17 cellular contexts compared by ENCODE assay signal in genomic region chr2:188132385-188132784, GRCh38.
DNase-seq lines count a peak whose midpoint lies in the region; ATAC-seq and TF ChIP-seq lines count a peak whose summit lies in the region.
"Had no signal": no experiment of that assay in that cellular context is flagged by ENCODE, and none has a peak within 500 bp of the region (broad histone marks: within the 10 kb centered on the region; RNA-seq: fewer than 3 reads in every experiment).

No MANE protein-coding gene starts in this region.

- ATAC-seq in heart right ventricle (peak; percentile 61 to 94 (median 76)), T-cell (replicated peaks in 1 of 4) (no peak), GM19455 (IDR thresholded peaks at IDR 0.05; ENCODE audit: unreplicated experiment) (no peak), esophagus mucosa (no peak)
- ATAC-seq: activated CD8-positive, alpha-beta T cell treated with anti-CD3 and anti-CD28 coated beads, Interleukin-2, amount 10 ng/mL, durations not matched to agents 7 days and 5 days had no signal

- H3K4me3 Mint-ChIP-seq in T-cell, result no peak overlapping the region
- H3K4me3 Mint-ChIP-seq: activated CD8-positive, alpha-beta T cell treated with anti-CD3 and anti-CD28 coated beads, Interleukin-2, amount 10 ng/mL, durations not matched to agents 7 days and 5 days had no signal

- 16 to 24% methylated on average over 5 of the region's 5 CpGs for WGBS in heart right ventricle, 2 donors

- H3K9me3 ChIP-seq in heart right ventricle, result no peaks in the 10 kb centered on the region
- H3K9me3 ChIP-seq: tibial artery had no signal

- intact Hi-C loops in heart right ventricle (cut with DNase I) (no loop called here), posterior cingulate gyrus (cut with DNase I) (no loop called here)

- no peak overlapping the region for H3K27ac ChIP-seq in heart right ventricle
- H3K27ac ChIP-seq: HL-60, tibial artery had no signal

- peaks cover 0 to 17% (median 0%) of the 10 kb centered on the region in 9 donors for H3K4me1 ChIP-seq in heart right ventricle
- H3K4me1 ChIP-seq: tibial artery had no signal

- peaks cover 0 to 8% (median 3%) of the 10 kb centered on the region in 3 donors for H3K9me3 Mint-ChIP-seq in T-cell

- no peaks in the 10 kb centered on the region for H3K27me3 ChIP-seq in heart right ventricle
- H3K27me3 ChIP-seq: tibial artery had no signal

- DNase-seq in LNCaP clone FGC (ENCODE audit: low read depth) (peak; percentile 28), SHP77 treated with DMSO at 0.1 percent for 48 hours (lab: John Stamatoyannopoulos, UW) (peak; percentile 90), heart right ventricle (peak; percentile 20 to 47), posterior cingulate gyrus (peak in 7 of 10 donors; percentile 15 to 88 (median 41)), T-cell (no peak), RPMI8226 (no peak)
- DNase-seq: activated CD8-positive, alpha-beta T cell treated with anti-CD3 and anti-CD28 coated beads, Interleukin-2, amount 10 ng/mL, durations not matched to agents 7 days and 5 days; activated effector memory CD4-positive, alpha-beta T cell treated with Interleukin-2 at 50 U/mL for 16 hours; DMS53; effector CD8-positive, alpha-beta T cell; foreskin melanocyte; Kasumi-1; stimulated activated CD4-positive, alpha-beta T cell treated with anti-CD3 and anti-CD28 coated beads, Interleukin-2, amount 100 ng/mL, for 24 hours; tibial artery had no signal

- H3K4me1 Mint-ChIP-seq in T-cell, result no peaks in the 10 kb centered on the region

- TF ChIP-seq CTCF in LNCaP clone FGC (IDR thresholded peaks at IDR 0.05; ENCODE audit: control insufficient read depth, extremely low read depth, insufficient read depth) (no peak), heart right ventricle (IDR thresholded peaks at IDR 0.05) (no peak)

- POLR2A ChIA-PET in T-cell (lab: Charles Lee), result no interaction called here

- H3K27ac Mint-ChIP-seq in T-cell, result no peak overlapping the region
- H3K27ac Mint-ChIP-seq: activated CD8-positive, alpha-beta T cell treated with anti-CD3 and anti-CD28 coated beads, Interleukin-2, amount 10 ng/mL, durations not matched to agents 7 days and 5 days had no signal

- CTCF ChIA-PET in T-cell (lab: Charles Lee), result no interaction called here

- H3K36me3 ChIP-seq in heart right ventricle, result no peaks in the 10 kb centered on the region
- H3K36me3 ChIP-seq: tibial artery had no signal

- no peak overlapping the region for H3K4me3 ChIP-seq in LNCaP clone FGC (ENCODE audit: low read depth, low read length)
- H3K4me3 ChIP-seq in heart right ventricle, result no peak overlapping the region
- H3K4me3 ChIP-seq: tibial artery had no signal

- H3K27me3 Mint-ChIP-seq in T-cell, result no peaks in the 10 kb centered on the region

- no peaks in the 10 kb centered on the region for H3K36me3 Mint-ChIP-seq in T-cell

Comparison
In these comparisons a context has a peak if more than half of its experiments do, and no peak if none do; other contexts are left out.
1. DNase-seq: peak in LNCaP clone FGC (single experiment), SHP77 treated with DMSO at 0.1 percent for 48 hours (single experiment), heart right ventricle (2 of 2) and posterior cingulate gyrus (7 of 10); none in T-cell (0 of 34) and RPMI8226 (single experiment).
2. ATAC-seq: peak in heart right ventricle (8 of 8); none in T-cell (0 of 4), GM19455 (single experiment) and esophagus mucosa (single experiment).